In the genomic region with DNA sequence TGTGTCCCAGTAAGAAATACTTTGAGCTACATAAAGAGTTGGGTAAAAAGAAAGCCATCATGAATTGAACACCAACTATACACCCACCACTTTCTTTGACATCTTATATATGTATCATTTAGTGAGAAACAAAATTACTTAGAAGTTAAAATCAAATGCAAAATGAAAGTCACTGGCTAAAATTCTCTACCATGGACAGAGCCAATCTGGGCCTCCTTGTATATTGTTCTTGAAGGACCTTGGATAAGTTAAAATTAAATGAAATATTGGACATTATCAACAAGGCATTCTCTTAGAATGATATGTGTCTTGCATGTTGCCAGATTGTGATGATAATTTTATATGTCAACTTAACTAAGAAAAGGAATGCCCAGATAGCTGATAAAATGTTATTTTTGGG, we compare ENCODE assay signal across 19 cellular contexts.
A peak's percentile ranks its signal among the peaks of the same experiment; 100 is the strongest.
DNase-seq lines count a peak whose midpoint lies in the region; ATAC-seq and TF ChIP-seq lines count a peak whose summit lies in the region.
"Had no signal": no experiment of that assay in that cellular context is flagged by ENCODE, and none has a peak within 500 bp of the region (broad histone marks: within the 10 kb centered on the region; RNA-seq: fewer than 3 reads in every experiment).

No MANE protein-coding gene starts in this region.

- no peaks in the 10 kb centered on the region for H3F3A ChIP-seq in GM23338 (replicated peaks; ENCODE audit: low read depth)

- no peak for TF ChIP-seq POLR2A in adrenal gland (IDR thresholded peaks at IDR 0.05)

- H3K4me3 Mint-ChIP-seq in GM23338 = no peak overlapping the region
- H3K4me3 Mint-ChIP-seq: B cell; CD4-positive, CD25-positive, alpha-beta regulatory T cell; CD8-positive, alpha-beta T cell had no signal

- H3K4me1 Mint-ChIP-seq in GM23338 = no peaks in the 10 kb centered on the region
- H3K4me1 Mint-ChIP-seq: B cell; CD4-positive, CD25-positive, alpha-beta regulatory T cell had no signal

- peaks cover 5% of the 10 kb centered on the region for H3K27me3 Mint-ChIP-seq in GM23338 (ENCODE audit: insufficient read depth, low read depth, poor library complexity)
- H3K27me3 Mint-ChIP-seq: B cell; CD4-positive, CD25-positive, alpha-beta regulatory T cell had no signal

- in situ Hi-C loops in astrocyte of the cerebellum (cut with HindIII; ENCODE audit: low sequenced_read_pairs) = no loop called here

- H3K4me2 ChIP-seq in GM23338 = no peak overlapping the region
- H3K4me2 ChIP-seq: BLaER1 had no signal

- H3K4me3 ChIP-seq in left ventricle myocardium inferior = no peak overlapping the region
- H3K4me3 ChIP-seq in GM23338 = no peak overlapping the region
- no peak overlapping the region for H3K4me3 ChIP-seq in astrocyte of the cerebellum (ENCODE audit: low read depth, low read length)
- no peak overlapping the region for H3K4me3 ChIP-seq in adrenal gland
- H3K4me3 ChIP-seq: BLaER1 had no signal

- no peak for TF ChIP-seq CTCF in left ventricle myocardium inferior (IDR thresholded peaks at IDR 0.05; ENCODE audit: borderline replicate concordance)
- TF ChIP-seq CTCF in GM23338 (conservative IDR thresholded peaks at IDR 0.05; ENCODE audit: low read depth in 2 of 2) = no peak
- TF ChIP-seq CTCF in astrocyte of the cerebellum (IDR thresholded peaks at IDR 0.05; ENCODE audit: low read depth, low read length, missing control alignments) = no peak
- TF ChIP-seq CTCF in adrenal gland (IDR thresholded peaks at IDR 0.05) = no peak

- no peak for DNase-seq in left ventricle myocardium inferior
- no peak for DNase-seq in Right ventricle myocardium inferior (ENCODE audit: missing footprints)
- DNase-seq in GM23338 (ENCODE audit: low spot score) = no peak
- peak; percentile 1 for DNase-seq in astrocyte of the cerebellum (ENCODE audit: low read depth)
- DNase-seq in left kidney (ENCODE audit: low read depth, low spot score) = peak; percentile 11
- no peak for DNase-seq in adrenal gland
- DNase-seq: Caco-2; CD4-positive, CD25-positive, alpha-beta regulatory T cell; CD8-positive, alpha-beta T cell; DMS153; DND-41; H7; HCEC 1CT had no signal

- H3K27me3 ChIP-seq in left ventricle myocardium inferior (ENCODE audit: low read depth) (no peaks in the 10 kb centered on the region), GM23338 (ENCODE audit: insufficient read depth) (no peaks in the 10 kb centered on the region), adrenal gland (no peaks in the 10 kb centered on the region)
- H3K27me3 ChIP-seq: BLaER1 had no signal

- no peaks in the 10 kb centered on the region for H3K9me3 ChIP-seq in left ventricle myocardium inferior (replicated peaks)
- H3K9me3 ChIP-seq in adrenal gland (replicated peaks in 1 of 3) = no peaks in the 10 kb centered on the region
- H3K9me3 ChIP-seq: BLaER1, Caco-2 had no signal

- no peaks in the 10 kb centered on the region for H3K79me2 ChIP-seq in GM23338 (replicated peaks; ENCODE audit: insufficient read depth)

- H2AFZ ChIP-seq in GM23338 = no peak overlapping the region

- no peaks in the 10 kb centered on the region for H4K20me1 ChIP-seq in GM23338 (replicated peaks; ENCODE audit: insufficient read depth)
- H4K20me1 ChIP-seq: BLaER1 had no signal

- H3K9me2 ChIP-seq in GM23338 (ENCODE audit: insufficient read depth) = peaks cover 4% of the 10 kb centered on the region; the same call in 1 of the 2 replicates

- ATAC-seq in Right ventricle myocardium inferior (no peak), GM23338 (no peak), HG03280 (IDR thresholded peaks at IDR 0.05; ENCODE audit: unreplicated experiment) (no peak), GM18511 (IDR thresholded peaks at IDR 0.05; ENCODE audit: unreplicated experiment) (no peak)
- ATAC-seq: CD8-positive, alpha-beta T cell had no signal

- peaks cover 5% of the 10 kb centered on the region for H3K4me1 ChIP-seq in left ventricle myocardium inferior
- H3K4me1 ChIP-seq in GM23338 (ENCODE audit: insufficient read depth) = peaks cover 7% of the 10 kb centered on the region
- no peaks in the 10 kb centered on the region for H3K4me1 ChIP-seq in adrenal gland (replicated peaks in 1 of 2)
- H3K4me1 ChIP-seq: BLaER1, Caco-2 had no signal

- H3K9me3 Mint-ChIP-seq in GM23338 = peaks cover 83% of the 10 kb centered on the region
- H3K9me3 Mint-ChIP-seq: CD8-positive, alpha-beta T cell had no signal

- peaks cover 21% of the 10 kb centered on the region for H3K36me3 Mint-ChIP-seq in GM23338 (ENCODE audit: low read depth)
- H3K36me3 Mint-ChIP-seq: CD4-positive, CD25-positive, alpha-beta regulatory T cell; CD8-positive, alpha-beta T cell had no signal

- H3K27ac Mint-ChIP-seq in GM23338 = no peak overlapping the region
- H3K27ac Mint-ChIP-seq: B cell; CD4-positive, CD25-positive, alpha-beta regulatory T cell; CD8-positive, alpha-beta T cell had no signal

- H3K36me3 ChIP-seq in left ventricle myocardium inferior (no peaks in the 10 kb centered on the region), GM23338 (ENCODE audit: insufficient read depth) (no peaks in the 10 kb centered on the region), adrenal gland (replicated peaks in 1 of 2) (no peaks in the 10 kb centered on the region)
- H3K36me3 ChIP-seq: BLaER1 had no signal

- peak overlapping the region; percentile 76 for H3K27ac ChIP-seq in left ventricle myocardium inferior (replicated peaks)
- H3K27ac ChIP-seq in GM23338 (ENCODE audit: low read depth) = no peak overlapping the region
- no peak overlapping the region for H3K27ac ChIP-seq in adrenal gland
- H3K27ac ChIP-seq: 22Rv1, BLaER1, C4-2B had no signal

- intact Hi-C loops in left ventricle myocardium inferior (cut with micrococcal nuclease) = no loop called here
- intact Hi-C loops in Right ventricle myocardium inferior (cut with DNase I) = no loop called here
- intact Hi-C loops in adrenal gland (cut with DNase I) = no loop called here

TF ChIP-seq in GM23338, 12 proteins besides CTCF, POLR2A, EP300 and RAD21:
- TF ChIP-seq, protein P1, sequence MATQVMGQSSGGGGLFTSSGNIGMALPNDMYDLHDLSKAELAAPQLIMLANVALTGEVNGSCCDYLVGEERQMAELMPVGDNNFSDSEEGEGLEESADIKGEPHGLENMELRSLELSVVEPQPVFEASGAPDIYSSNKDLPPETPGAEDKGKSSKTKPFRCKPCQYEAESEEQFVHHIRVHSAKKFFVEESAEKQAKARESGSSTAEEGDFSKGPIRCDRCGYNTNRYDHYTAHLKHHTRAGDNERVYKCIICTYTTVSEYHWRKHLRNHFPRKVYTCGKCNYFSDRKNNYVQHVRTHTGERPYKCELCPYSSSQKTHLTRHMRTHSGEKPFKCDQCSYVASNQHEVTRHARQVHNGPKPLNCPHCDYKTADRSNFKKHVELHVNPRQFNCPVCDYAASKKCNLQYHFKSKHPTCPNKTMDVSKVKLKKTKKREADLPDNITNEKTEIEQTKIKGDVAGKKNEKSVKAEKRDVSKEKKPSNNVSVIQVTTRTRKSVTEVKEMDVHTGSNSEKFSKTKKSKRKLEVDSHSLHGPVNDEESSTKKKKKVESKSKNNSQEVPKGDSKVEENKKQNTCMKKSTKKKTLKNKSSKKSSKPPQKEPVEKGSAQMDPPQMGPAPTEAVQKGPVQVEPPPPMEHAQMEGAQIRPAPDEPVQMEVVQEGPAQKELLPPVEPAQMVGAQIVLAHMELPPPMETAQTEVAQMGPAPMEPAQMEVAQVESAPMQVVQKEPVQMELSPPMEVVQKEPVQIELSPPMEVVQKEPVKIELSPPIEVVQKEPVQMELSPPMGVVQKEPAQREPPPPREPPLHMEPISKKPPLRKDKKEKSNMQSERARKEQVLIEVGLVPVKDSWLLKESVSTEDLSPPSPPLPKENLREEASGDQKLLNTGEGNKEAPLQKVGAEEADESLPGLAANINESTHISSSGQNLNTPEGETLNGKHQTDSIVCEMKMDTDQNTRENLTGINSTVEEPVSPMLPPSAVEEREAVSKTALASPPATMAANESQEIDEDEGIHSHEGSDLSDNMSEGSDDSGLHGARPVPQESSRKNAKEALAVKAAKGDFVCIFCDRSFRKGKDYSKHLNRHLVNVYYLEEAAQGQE (IDR thresholded peaks at IDR 0.05; ENCODE audit: unreplicated experiment) = peak; percentile 55
- TF ChIP-seq POLR2AphosphoS5 (IDR thresholded peaks at IDR 0.05; ENCODE audit: low read depth) = no peak

Comparison
In these comparisons a context has a peak if more than half of its experiments do, and no peak if none do; other contexts are left out.
1. DNase-seq: peak in astrocyte of the cerebellum (single experiment) and left kidney (single experiment); none in left ventricle myocardium inferior (single experiment), Right ventricle myocardium inferior (single experiment), GM23338 (single experiment) and adrenal gland (0 of 7).